In genomic region chr15:68183886-68184285, GRCh38 we compare ENCODE assay signal across 22 cellular contexts. TPM values are rescaled to one million over a fixed set of nuclear protein-coding genes. Genes with fewer than 3 reads are reported as not detected.
DNase-seq lines count a peak whose midpoint lies in the region; ATAC-seq and TF ChIP-seq lines count a peak whose summit lies in the region.
"Had no signal": no experiment of that assay in that cellular context is flagged by ENCODE, and none has a peak within 500 bp of the region (broad histone marks: within the 10 kb centered on the region; RNA-seq: fewer than 3 reads in every experiment).

No MANE protein-coding gene starts in this region.

- no peaks in the 10 kb centered on the region for H3K9me2 ChIP-seq in GM23248 (ENCODE audit: insufficient read depth)

- H3K4me1 ChIP-seq in GM23248 (ENCODE audit: insufficient read depth): peaks cover 18% of the 10 kb centered on the region
- peaks cover 6 to 45% (median 17%) of the 10 kb centered on the region in 3 donors for H3K4me1 ChIP-seq in gastroesophageal sphincter

- no peak for TF ChIP-seq EP300 in gastroesophageal sphincter (IDR thresholded peaks at IDR 0.05)

- no peak for TF ChIP-seq POLR2A in gastroesophageal sphincter (IDR thresholded peaks at IDR 0.05)

- no peak for TF ChIP-seq CTCF in AG04449 (IDR thresholded peaks at IDR 0.05; ENCODE audit: insufficient read depth, low read length, missing control alignments)
- no peak for TF ChIP-seq CTCF in gastroesophageal sphincter (IDR thresholded peaks at IDR 0.05)

- H3K36me3 ChIP-seq in GM23248 (ENCODE audit: low read depth) (peaks cover 41% of the 10 kb centered on the region), gastroesophageal sphincter (peaks cover 0 to 57% of the 10 kb centered on the region in 2 donors)

- H3K4me2 ChIP-seq in GM23248 (ENCODE audit: unreplicated experiment): no peak overlapping the region

- no peak overlapping the region for H3K27ac ChIP-seq in GM23248
- H3K27ac ChIP-seq in gastroesophageal sphincter: peak overlapping the region in 3 of 4 donors; percentile 6 to 86 (median 82)
- H3K27ac ChIP-seq: body of pancreas, heart left ventricle had no signal

- no peaks in the 10 kb centered on the region for H3K79me2 ChIP-seq in GM23248 (ENCODE audit: insufficient read depth)

- peak; percentile 5 for DNase-seq in AG04449 (ENCODE audit: low read depth, low spot score)
- peak; percentile 40 for DNase-seq in GM23248
- peak; percentile 87 for DNase-seq in amniotic epithelial cell (ENCODE audit: low read depth)
- DNase-seq in stimulated activated CD4-positive, alpha-beta T cell treated with anti-CD3 and anti-CD28 coated beads, Interleukin-2, amount 100 ng/mL, for 24 hours: no peak
- no peak for DNase-seq in NAMALWA (ENCODE audit: low spot score)
- no peak for DNase-seq in SK-N-DZ (ENCODE audit: low spot score)
- DNase-seq: activated B cell treated with CpG ODN at 0.5 μM for 24 hours; activated CD8-positive, alpha-beta memory T cell treated with anti-CD3 and anti-CD28 coated beads, Interleukin-2, amount 50 U/mL, for 4 hours; activated naive CD4-positive, alpha-beta T cell treated with Interleukin-2 at 50 U/mL for 16 hours; body of pancreas; erythroblast; heart left ventricle; islet precursor cell; naive thymus-derived CD4-positive, alpha-beta T cell; NCI-H1048; NCI-H2107; NCI-H526; SHP77 treated with DMSO at 0.1 percent for 48 hours; stimulated activated CD4-positive, alpha-beta T cell treated with anti-CD3 and anti-CD28 coated beads, Interleukin-4, amount 100 ng/mL, for 24 hours; T-helper 2 cell had no signal

- H4K20me1 ChIP-seq in GM23248 (ENCODE audit: insufficient read depth): no peaks in the 10 kb centered on the region

- CTCF ChIA-PET in AG04449 (lab: Yijun Ruan, JAX): interaction anchor here (0.9 to 2.1 kb wide), 6 partner anchors 8 to 320 kb away, joined by 3 to 10 read pairs (median 4); no protein-coding TSS in a partner anchor

- in situ Hi-C loops in GM23248 (cut with MboI): no loop called here

- no peak overlapping the region for H3K9ac ChIP-seq in GM23248

- no peak overlapping the region for H3K4me3 ChIP-seq in AG04449 (ENCODE audit: low read depth, low read length)
- H3K4me3 ChIP-seq in GM23248: no peak overlapping the region
- no peak overlapping the region for H3K4me3 ChIP-seq in gastroesophageal sphincter
- H3K4me3 ChIP-seq: body of pancreas, HAP-1, heart left ventricle had no signal

- no peak overlapping the region for H2AFZ ChIP-seq in GM23248

- WGBS in GM23248 (ENCODE audit: low coverage in 1 of 2, low lambda C conversion rate in 2 of 2, missing lambda C conversion rate in 2 of 2), 2 experiments: 82 to 86% methylated on average over 4 of the region's 4 CpGs
- WGBS in gastroesophageal sphincter (ENCODE audit: low coverage in 1 of 2), 2 donors: 80 to 95% methylated on average over 3 to 4 of the region's 4 CpGs

- POLR2A ChIA-PET in AG04449 (lab: Yijun Ruan, JAX): no interaction called here

- ATAC-seq in gastroesophageal sphincter: no peak
- ATAC-seq: body of pancreas; heart left ventricle; naive thymus-derived CD4-positive, alpha-beta T cell had no signal

- H3K9me3 ChIP-seq in GM23248 (ENCODE audit: low read depth) (no peaks in the 10 kb centered on the region), gastroesophageal sphincter (no peaks in the 10 kb centered on the region)
- H3K9me3 ChIP-seq: body of pancreas, HAP-1, heart left ventricle had no signal

- peaks cover 29% of the 10 kb centered on the region for H3F3A ChIP-seq in GM23248 (ENCODE audit: insufficient read depth)

- H3K27me3 ChIP-seq in GM23248 (replicated peaks; ENCODE audit: insufficient read depth): no peaks in the 10 kb centered on the region
- no peaks in the 10 kb centered on the region for H3K27me3 ChIP-seq in gastroesophageal sphincter
- H3K27me3 ChIP-seq: body of pancreas, heart left ventricle had no signal

RNA-seq across cellular contexts. Expression of gene CALML4, which starts 21.2 kb away (rescaled TPM):
- 0.51 and 2.4 TPM in 2 replicates for total RNA-seq in GM23248 (2014; rRNA removed; shearing (Covaris generic))
- 0.54 and 1.1 TPM in 2 replicates for polyA plus RNA-seq in GM23248 (2016; fragmentation: Nextera tagmentation; extraction: Ambion mirVana)
- total RNA-seq in gastroesophageal sphincter: 10 to 100 TPM; 16.8 to 77.8 (median 48.9) TPM
- polyA plus RNA-seq in SK-N-DZ (2014; cell fraction: cytosol; rRNA removed): 7.5 and 12.1 TPM in 2 replicates
- 40.3 and 60.1 TPM in 2 replicates for polyA plus RNA-seq in SK-N-DZ (2014; cell fraction: nucleus; rRNA removed)

RNA-seq across cellular contexts. Expression of gene CLN6, which starts 45.6 kb away (rescaled TPM):
- total RNA-seq in GM23248 (2014; rRNA removed; shearing (Covaris generic)): 12.3 and 17.4 TPM in 2 replicates
- polyA plus RNA-seq in GM23248 (2016; fragmentation: Nextera tagmentation; extraction: Ambion mirVana): 3.8 TPM in 2 replicates
- 10 to 100 TPM in 3 of 4 donors, 1 to 10 TPM in 1; 6.1 to 14.9 (median 13.3) TPM for total RNA-seq in gastroesophageal sphincter
- polyA plus RNA-seq in SK-N-DZ (2014; cell fraction: cytosol; rRNA removed): 79.2 and 95.4 TPM in 2 replicates
- 103 and 107 TPM in 2 replicates for polyA plus RNA-seq in SK-N-DZ (2014; cell fraction: nucleus; rRNA removed)

Comparison
In these comparisons a context has a peak if more than half of its experiments do, and no peak if none do; other contexts are left out.
1. DNase-seq: peak in AG04449 (single experiment), GM23248 (single experiment) and amniotic epithelial cell (single experiment); none in stimulated activated CD4-positive, alpha-beta T cell treated with anti-CD3 and anti-CD28 coated beads, Interleukin-2, amount 100 ng/mL, for 24 hours (0 of 2), NAMALWA (single experiment) and SK-N-DZ (single experiment).